Comparison of ENCODE assay signal across 9 cellular contexts in genomic region chr6:96939019-96939805, GRCh38. TPM values are rescaled to one million over a fixed set of nuclear protein-coding genes. Genes with fewer than 3 reads are reported as not detected.
DNase-seq lines count a peak whose midpoint lies in the region; ATAC-seq, FAIRE-seq and TF ChIP-seq lines count a peak whose summit lies in the region.
"Had no signal": no experiment of that assay in that cellular context is flagged by ENCODE, and none has a peak within 500 bp of the region (broad histone marks: within the 10 kb centered on the region; RNA-seq: fewer than 3 reads in every experiment).

No MANE protein-coding gene starts in this region.

- H3K4me1 ChIP-seq in PC-9 (replicated peaks; ENCODE audit: insufficient read depth), result peaks cover 30% of the 10 kb centered on the region
- H3K4me1 ChIP-seq: left lung had no signal

- no TSS peak for BruUV-seq in PC-9 (replicated peaks; lab: Mats Ljungman, UMichigan)

- peak overlapping the region; percentile 56 for H3K4me2 ChIP-seq in PC-9

- H4K20me1 ChIP-seq in PC-9 (ENCODE audit: insufficient read depth), result no peaks in the 10 kb centered on the region

- intact Hi-C loops in activated naive CD4-positive, alpha-beta T cell treated with anti-CD3 and anti-CD28 coated beads for 36 hours (cut with micrococcal nuclease), result no loop called here
- intact Hi-C loops in PC-9 (cut with micrococcal nuclease; ENCODE audit: unreplicated experiment), result loop anchor here (1.0 kb wide), 1 partner anchor 15 kb away; the partner anchor contains the start of gene KLHL32

- H3F3A ChIP-seq in PC-9 (ENCODE audit: insufficient read depth, low read depth), result peaks cover 25% of the 10 kb centered on the region

- peak; percentile 59 for DNase-seq in activated naive CD4-positive, alpha-beta T cell treated with anti-CD3 and anti-CD28 coated beads for 36 hours
- no peak for DNase-seq in activated naive CD4-positive, alpha-beta T cell treated with Interleukin-2 at 50 U/mL for 16 hours
- DNase-seq in PC-9 (peak; percentile 56 to 87), erythroblast (lab: John Stamatoyannopoulos, UW) (peak; percentile 84 to 85), NOMO-1 treated with DMSO at 0.1 percent for 48 hours (lab: John Stamatoyannopoulos, UW; ENCODE audit: unreplicated experiment) (no peak), H54 (ENCODE audit: insufficient read length, low spot score) (no peak), NCI-H774 (lab: John Stamatoyannopoulos, UW) (no peak)
- DNase-seq in stimulated activated effector memory CD8-positive, alpha-beta T cell treated with anti-CD3 and anti-CD28 coated beads, Interleukin-12 subunit alpha, Interleukin-12 subunit beta, amount 100 ng/mL, for 72 hours (ENCODE audit: low spot score in 2 of 2), result no peak
- DNase-seq: left lung had no signal

- H3K4me3 Mint-ChIP-seq in activated naive CD4-positive, alpha-beta T cell treated with anti-CD3 and anti-CD28 coated beads for 36 hours, result no peak overlapping the region
- H3K4me3 Mint-ChIP-seq in stimulated activated effector memory CD8-positive, alpha-beta T cell treated with anti-CD3 and anti-CD28 coated beads, Interleukin-12 subunit alpha, Interleukin-12 subunit beta, amount 100 ng/mL, for 72 hours, result no peak overlapping the region

- FAIRE-seq in H54 (lab: Jason Lieb, UNC), result no peak

- CTCF ChIA-PET in activated naive CD4-positive, alpha-beta T cell treated with anti-CD3 and anti-CD28 coated beads for 36 hours (lab: Charles Lee), result no interaction called here
- CTCF ChIA-PET in PC-9 (lab: Charles Lee), result interaction anchor here (0.6 to 0.8 kb wide), 2 partner anchors 41 to 595 kb away, joined by 3 to 5 read pairs; no protein-coding TSS in a partner anchor

- H3K27me3 Mint-ChIP-seq in activated naive CD4-positive, alpha-beta T cell treated with anti-CD3 and anti-CD28 coated beads for 36 hours (ENCODE audit: low read depth), result no peaks in the 10 kb centered on the region

- H3K79me2 ChIP-seq in PC-9 (ENCODE audit: low read depth), result no peaks in the 10 kb centered on the region

- no peaks in the 10 kb centered on the region for H3K9me3 Mint-ChIP-seq in activated naive CD4-positive, alpha-beta T cell treated with anti-CD3 and anti-CD28 coated beads for 36 hours
- H3K9me3 Mint-ChIP-seq in stimulated activated effector memory CD8-positive, alpha-beta T cell treated with anti-CD3 and anti-CD28 coated beads, Interleukin-12 subunit alpha, Interleukin-12 subunit beta, amount 100 ng/mL, for 72 hours, result no peaks in the 10 kb centered on the region

- TF ChIP-seq CTCF in PC-9 (conservative IDR thresholded peaks at IDR 0.05), result no peak

- no peaks in the 10 kb centered on the region for H3K27me3 ChIP-seq in PC-9 (ENCODE audit: insufficient read depth, low read depth)
- H3K27me3 ChIP-seq: left lung had no signal

- H3K9me3 ChIP-seq in PC-9 (ENCODE audit: insufficient read depth, low read depth), result 0 out of 2 replicates have a peak, but pooled peaks cover 4% of the 10 kb centered on the region
- H3K9me3 ChIP-seq: left lung had no signal

- H3K36me3 ChIP-seq in PC-9 (ENCODE audit: low read depth), result no peaks in the 10 kb centered on the region
- H3K36me3 ChIP-seq: left lung had no signal

- no peak overlapping the region for H3K4me3 ChIP-seq in PC-9
- H3K4me3 ChIP-seq: left lung had no signal

- H3K27ac ChIP-seq in PC-9, result peak overlapping the region; percentile 31
- H3K27ac ChIP-seq: left lung had no signal

- POLR2A ChIA-PET in PC-9 (lab: Charles Lee; ENCODE audit: unreplicated experiment), result interaction anchor here (0.6 kb wide), 1 partner anchor 144 kb away, joined by 3 read pairs; no protein-coding TSS in a partner anchor

- no peaks in the 10 kb centered on the region for H3K9me2 ChIP-seq in PC-9 (ENCODE audit: insufficient read depth)

- ATAC-seq in stimulated activated effector memory CD8-positive, alpha-beta T cell treated with anti-CD3 and anti-CD28 coated beads, Interleukin-12 subunit alpha, Interleukin-12 subunit beta, amount 100 ng/mL, for 72 hours, result peak; percentile 94
- ATAC-seq: left lung had no signal

- H3K27ac Mint-ChIP-seq in activated naive CD4-positive, alpha-beta T cell treated with anti-CD3 and anti-CD28 coated beads for 36 hours, result no peak overlapping the region
- peak overlapping the region; percentile 0 for H3K27ac Mint-ChIP-seq in stimulated activated effector memory CD8-positive, alpha-beta T cell treated with anti-CD3 and anti-CD28 coated beads, Interleukin-12 subunit alpha, Interleukin-12 subunit beta, amount 100 ng/mL, for 72 hours

- peaks cover 8% of the 10 kb centered on the region for H3K4me1 Mint-ChIP-seq in activated naive CD4-positive, alpha-beta T cell treated with anti-CD3 and anti-CD28 coated beads for 36 hours (ENCODE audit: low read depth)
- H3K4me1 Mint-ChIP-seq in stimulated activated effector memory CD8-positive, alpha-beta T cell treated with anti-CD3 and anti-CD28 coated beads, Interleukin-12 subunit alpha, Interleukin-12 subunit beta, amount 100 ng/mL, for 72 hours, result peaks cover 14% of the 10 kb centered on the region

- TF ChIP-seq POLR2A in erythroblast (IDR thresholded peaks at IDR 0.05; ENCODE audit: low read length) (no peak), H54 (IDR thresholded peaks at IDR 0.05; ENCODE audit: low read depth, low read length) (no peak)

- no peak overlapping the region for H2AFZ ChIP-seq in PC-9

- no peaks in the 10 kb centered on the region for H3K36me3 Mint-ChIP-seq in activated naive CD4-positive, alpha-beta T cell treated with anti-CD3 and anti-CD28 coated beads for 36 hours (ENCODE audit: low read depth)
- no peaks in the 10 kb centered on the region for H3K36me3 Mint-ChIP-seq in stimulated activated effector memory CD8-positive, alpha-beta T cell treated with anti-CD3 and anti-CD28 coated beads, Interleukin-12 subunit alpha, Interleukin-12 subunit beta, amount 100 ng/mL, for 72 hours

RNA-seq across cellular contexts. Expression of gene KLHL32, which starts 14.7 kb away (rescaled TPM):
- 1 to 10 TPM; 1.2 to 1.9 TPM for total RNA-seq in activated naive CD4-positive, alpha-beta T cell treated with anti-CD3 and anti-CD28 coated beads for 36 hours
- total RNA-seq in PC-9 (2021), result 0.44 and 0.83 TPM in 2 replicates

RNA-seq across cellular contexts. Expression of gene NDUFAF4, which starts 41.5 kb away (rescaled TPM):
- 10 to 100 TPM; 49.5 to 53.3 TPM for total RNA-seq in activated naive CD4-positive, alpha-beta T cell treated with anti-CD3 and anti-CD28 coated beads for 36 hours
- 32.1 and 35.7 TPM in 2 replicates for total RNA-seq in PC-9 (2021)

Comparison
In these comparisons a context has a peak if more than half of its experiments do, and no peak if none do; other contexts are left out.
1. DNase-seq: peak in activated naive CD4-positive, alpha-beta T cell treated with anti-CD3 and anti-CD28 coated beads for 36 hours (single experiment), PC-9 (2 of 2) and erythroblast (2 of 2); none in activated naive CD4-positive, alpha-beta T cell treated with Interleukin-2 at 50 U/mL for 16 hours (single experiment), stimulated activated effector memory CD8-positive, alpha-beta T cell treated with anti-CD3 and anti-CD28 coated beads, Interleukin-12 subunit alpha, Interleukin-12 subunit beta, amount 100 ng/mL, for 72 hours (0 of 2), NOMO-1 treated with DMSO at 0.1 percent for 48 hours (single experiment), H54 (single experiment) and NCI-H774 (single experiment).